Comparison of ENCODE assay signal across 8 cellular contexts in genomic region chr1:209805875-209806760, GRCh38. TPM values are rescaled to one million over a fixed set of nuclear protein-coding genes. Genes with fewer than 3 reads are reported as not detected.
A peak's percentile ranks its signal among the peaks of the same experiment; 100 is the strongest.
DNase-seq lines count a peak whose midpoint lies in the region; ATAC-seq lines count a peak whose summit lies in the region.

TSS of gene IRF6 (minus strand) at chr1:209806142. CDS start at chr1:209801413, 4,729 bp downstream.

- no peaks in the 10 kb centered on the region for H3K27me3 ChIP-seq in effector memory CD4-positive, alpha-beta T cell (replicated peaks; ENCODE audit: control insufficient read depth, insufficient read depth, low read length, poor library complexity, severe bottlenecking)

- peak; percentile 86 for ATAC-seq in HG02588 (IDR thresholded peaks at IDR 0.05; ENCODE audit: unreplicated experiment)
- ATAC-seq in activated CD8-positive, alpha-beta T cell treated with anti-CD3 and anti-CD28 coated beads, Interleukin-2, amount 10 ng/mL, durations not matched to agents 7 days and 5 days = peak; percentile 89

- no peaks in the 10 kb centered on the region for H3K36me3 Mint-ChIP-seq in activated CD8-positive, alpha-beta T cell treated with anti-CD3 and anti-CD28 coated beads, Interleukin-2, amount 10 ng/mL, durations not matched to agents 7 days and 5 days (ENCODE audit: low read depth)

- H3K27ac Mint-ChIP-seq in activated CD8-positive, alpha-beta T cell treated with anti-CD3 and anti-CD28 coated beads, Interleukin-2, amount 10 ng/mL, durations not matched to agents 7 days and 5 days = peak within 1 kb of the TSS; percentile 84

- no peaks in the 10 kb centered on the region for H3K9me3 Mint-ChIP-seq in activated CD8-positive, alpha-beta T cell treated with anti-CD3 and anti-CD28 coated beads, Interleukin-2, amount 10 ng/mL, durations not matched to agents 7 days and 5 days (ENCODE audit: insufficient read depth)

- no peaks in the 10 kb centered on the region for H3K36me3 ChIP-seq in effector memory CD4-positive, alpha-beta T cell (ENCODE audit: control insufficient read depth, insufficient read depth, low read length)

- H3K27ac ChIP-seq in effector memory CD4-positive, alpha-beta T cell (ENCODE audit: insufficient read depth, low read length, poor library complexity, severe bottlenecking) = no peak within 1 kb of the TSS

- in situ Hi-C loops in G401 (cut with HindIII; ENCODE audit: low sequenced_read_pairs) = no loop called here

- POLR2A ChIA-PET in activated CD8-positive, alpha-beta T cell treated with anti-CD3 and anti-CD28 coated beads, Interleukin-2, amount 10 ng/mL, durations not matched to agents 7 days and 5 days (lab: Charles Lee) = no interaction called here

- H3K4me1 ChIP-seq in effector memory CD4-positive, alpha-beta T cell (ENCODE audit: control insufficient read depth, insufficient read depth, low read length, poor library complexity, severe bottlenecking) = peaks cover 11% of the 10 kb centered on the region

- H3K4me3 Mint-ChIP-seq in activated CD8-positive, alpha-beta T cell treated with anti-CD3 and anti-CD28 coated beads, Interleukin-2, amount 10 ng/mL, durations not matched to agents 7 days and 5 days = peak within 1 kb of the TSS; percentile 77

- H3K4me3 ChIP-seq in effector memory CD4-positive, alpha-beta T cell (ENCODE audit: insufficient read depth, low read depth, low read length, poor library complexity, severe bottlenecking) = peak within 1 kb of the TSS; percentile 48

- DNase-seq in G401 (ENCODE audit: low spot score) = peak; percentile 74
- peak; percentile 88 for DNase-seq in NCI-H2029 (lab: John Stamatoyannopoulos, UW)
- DNase-seq in activated CD8-positive, alpha-beta T cell treated with anti-CD3 and anti-CD28 coated beads, Interleukin-2, amount 10 ng/mL, durations not matched to agents 7 days and 5 days = peak; percentile 71
- peak; percentile 64 to 68 (median 66) for DNase-seq in effector memory CD4-positive, alpha-beta T cell
- peak; percentile 34 for DNase-seq in medulla oblongata (ENCODE audit: extremely low spot score)
- DNase-seq in stimulated activated CD8-positive, alpha-beta memory T cell treated with anti-CD3 and anti-CD28 coated beads, Interleukin-15, amount 100 ng/mL, for 4 hours (ENCODE audit: low read depth in 2 of 2) = peak; percentile 29 to 51
- DNase-seq in HuH-7 (ENCODE audit: low spot score) = no peak

- H3K4me1 Mint-ChIP-seq in activated CD8-positive, alpha-beta T cell treated with anti-CD3 and anti-CD28 coated beads, Interleukin-2, amount 10 ng/mL, durations not matched to agents 7 days and 5 days (ENCODE audit: low read depth) = peaks cover 11% of the 10 kb centered on the region

- peaks cover 17% of the 10 kb centered on the region for H3K27me3 Mint-ChIP-seq in activated CD8-positive, alpha-beta T cell treated with anti-CD3 and anti-CD28 coated beads, Interleukin-2, amount 10 ng/mL, durations not matched to agents 7 days and 5 days (ENCODE audit: low read depth)

- CTCF ChIA-PET in activated CD8-positive, alpha-beta T cell treated with anti-CD3 and anti-CD28 coated beads, Interleukin-2, amount 10 ng/mL, durations not matched to agents 7 days and 5 days (lab: Charles Lee) = interaction anchor here (1.1 to 6.4 kb wide), 4 partner anchors 10 to 38 kb away, joined by 3 to 61 read pairs (median 4); no protein-coding TSS in a partner anchor

- H3K9me3 ChIP-seq in effector memory CD4-positive, alpha-beta T cell (ENCODE audit: control insufficient read depth, low read length) = no peaks in the 10 kb centered on the region

RNA-seq across cellular contexts. Expression of gene IRF6, which starts in this region (rescaled TPM):
- not detected in 2 replicates for total RNA-seq in G401 (2014; rRNA removed; shearing (Covaris generic))
- total RNA-seq in activated CD8-positive, alpha-beta T cell treated with anti-CD3 and anti-CD28 coated beads, Interleukin-2, amount 10 ng/mL, durations not matched to agents 7 days and 5 days = under 1 TPM; 0.16 to 0.21 TPM

Comparison
In these comparisons a context has a peak if more than half of its experiments do, and no peak if none do; other contexts are left out.
1. Peak in DNase-seq in G401; RNA of the gene not detected or under 1 TPM.
2. Peak in DNase-seq and ATAC-seq in activated CD8-positive, alpha-beta T cell treated with anti-CD3 and anti-CD28 coated beads, Interleukin-2, amount 10 ng/mL, durations not matched to agents 7 days and 5 days; RNA of the gene not detected or under 1 TPM.